8 cellular contexts compared by ENCODE assay signal in the genomic region with DNA sequence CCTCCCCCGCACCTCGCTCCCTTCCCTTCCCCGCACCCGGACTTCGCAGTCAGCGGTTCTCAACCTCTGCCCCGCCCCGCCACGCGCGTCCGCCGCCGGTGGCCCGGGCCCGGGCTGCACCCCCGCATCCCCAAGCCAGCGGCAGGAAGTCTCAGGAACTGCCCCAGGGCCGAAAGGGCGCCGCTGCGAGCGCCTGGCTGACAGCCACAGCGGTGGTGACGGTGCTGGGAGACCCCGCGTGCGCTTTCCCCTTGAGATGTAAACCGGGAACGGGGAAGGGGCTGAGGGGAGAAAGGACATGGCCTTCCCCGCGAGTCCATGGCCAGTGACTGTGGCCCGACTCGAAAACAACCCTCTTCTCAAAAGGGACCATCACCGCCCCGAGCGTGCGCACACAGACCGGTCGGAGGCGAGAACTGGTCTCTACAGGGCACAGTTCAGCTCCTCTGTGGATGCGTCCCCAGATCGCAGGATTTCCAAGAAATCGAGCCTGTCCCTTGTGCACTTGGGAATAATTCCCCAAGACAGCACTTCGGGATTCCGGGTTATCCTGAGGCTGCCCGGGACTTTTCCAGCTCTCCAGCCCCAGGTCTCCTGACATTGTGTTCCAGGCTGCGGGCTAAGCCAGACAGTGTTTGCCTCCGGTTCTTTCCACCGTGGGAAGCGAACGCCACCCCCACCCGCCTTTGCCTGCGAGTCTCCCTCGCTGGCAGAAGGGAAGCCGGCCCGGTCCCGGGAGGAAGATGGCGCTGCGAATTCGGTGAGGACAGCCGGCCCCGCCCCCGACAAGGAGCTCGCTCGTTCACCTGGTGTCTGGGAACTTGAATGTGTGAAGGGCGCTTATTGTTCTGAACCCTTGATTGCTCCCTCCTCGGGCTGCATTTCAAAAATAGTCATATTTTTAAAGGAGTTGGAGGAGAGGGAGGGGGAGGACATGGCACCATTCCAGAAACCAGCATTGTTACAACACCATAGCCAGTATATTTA. TPM values are rescaled to one million over a fixed set of nuclear protein-coding genes. Genes with fewer than 3 reads are reported as not detected.
DNase-seq lines count a peak whose midpoint lies in the region; ATAC-seq and TF ChIP-seq lines count a peak whose summit lies in the region.

No MANE protein-coding gene starts in this region.

- ATAC-seq in HG03342 (IDR thresholded peaks at IDR 0.05; ENCODE audit: unreplicated experiment) (no peak), GM19351 (IDR thresholded peaks at IDR 0.05; ENCODE audit: unreplicated experiment) (no peak)

- H3K4me3 Mint-ChIP-seq in activated T-helper 1 cell treated with anti-CD3 and anti-CD28 coated beads, Interleukin-12 subunit alpha, Interleukin-12 subunit beta, Interleukin-2, Interleukin-4 antibody, amounts not matched to agents 30 ng/mL and 10 ng/mL and 1 ng/mL, durations not matched to agents 14 hours and 24 hours and 36 hours = no peak overlapping the region

- no peak overlapping the region for H3K27ac Mint-ChIP-seq in activated T-helper 1 cell treated with anti-CD3 and anti-CD28 coated beads, Interleukin-12 subunit alpha, Interleukin-12 subunit beta, Interleukin-2, Interleukin-4 antibody, amounts not matched to agents 30 ng/mL and 10 ng/mL and 1 ng/mL, durations not matched to agents 14 hours and 24 hours and 36 hours

- H3K9me3 Mint-ChIP-seq in activated T-helper 1 cell treated with anti-CD3 and anti-CD28 coated beads, Interleukin-12 subunit alpha, Interleukin-12 subunit beta, Interleukin-2, Interleukin-4 antibody, amounts not matched to agents 30 ng/mL and 10 ng/mL and 1 ng/mL, durations not matched to agents 14 hours and 24 hours and 36 hours = no peaks in the 10 kb centered on the region

- peak overlapping the region; percentile 38 for H3K4me3 ChIP-seq in LNCaP clone FGC (ENCODE audit: low read depth, low read length)

- peaks cover 39% of the 10 kb centered on the region for H3K27me3 Mint-ChIP-seq in activated T-helper 1 cell treated with anti-CD3 and anti-CD28 coated beads, Interleukin-12 subunit alpha, Interleukin-12 subunit beta, Interleukin-2, Interleukin-4 antibody, amounts not matched to agents 30 ng/mL and 10 ng/mL and 1 ng/mL, durations not matched to agents 14 hours and 24 hours and 36 hours (ENCODE audit: insufficient read depth)

- in situ Hi-C loops in Caki2 (cut with HindIII; ENCODE audit: low pct_unique_long_range_greater_than_20kb, low sequenced_read_pairs) = no loop called here

- no peaks in the 10 kb centered on the region for H3K36me3 Mint-ChIP-seq in activated T-helper 1 cell treated with anti-CD3 and anti-CD28 coated beads, Interleukin-12 subunit alpha, Interleukin-12 subunit beta, Interleukin-2, Interleukin-4 antibody, amounts not matched to agents 30 ng/mL and 10 ng/mL and 1 ng/mL, durations not matched to agents 14 hours and 24 hours and 36 hours (ENCODE audit: low read depth)

- peak; percentile 68 for DNase-seq in Caki2 (ENCODE audit: low read depth)
- peak; percentile 21 for DNase-seq in LNCaP clone FGC (ENCODE audit: low read depth)
- DNase-seq in SW480 (ENCODE audit: low spot score) = peak; percentile 85
- peak; percentile 4 for DNase-seq in germinal center (ENCODE audit: low spot score)
- peak; percentile 23 for DNase-seq in non-pigmented ciliary epithelial cell (ENCODE audit: low read depth)
- no peak for DNase-seq in activated T-helper 1 cell treated with anti-CD3 and anti-CD28 coated beads, Interleukin-12 subunit alpha, Interleukin-12 subunit beta, Interleukin-2, Interleukin-4 antibody, amounts not matched to agents 30 ng/mL and 10 ng/mL and 1 ng/mL, durations not matched to agents 14 hours and 24 hours and 36 hours (ENCODE audit: low spot score)

- H3K4me1 Mint-ChIP-seq in activated T-helper 1 cell treated with anti-CD3 and anti-CD28 coated beads, Interleukin-12 subunit alpha, Interleukin-12 subunit beta, Interleukin-2, Interleukin-4 antibody, amounts not matched to agents 30 ng/mL and 10 ng/mL and 1 ng/mL, durations not matched to agents 14 hours and 24 hours and 36 hours (ENCODE audit: low read depth) = peaks cover 5% of the 10 kb centered on the region

- intact Hi-C loops in activated T-helper 1 cell treated with anti-CD3 and anti-CD28 coated beads, Interleukin-12 subunit alpha, Interleukin-12 subunit beta, Interleukin-2, Interleukin-4 antibody, amounts not matched to agents 30 ng/mL and 10 ng/mL and 1 ng/mL, durations not matched to agents 14 hours and 24 hours and 36 hours (cut with micrococcal nuclease) = no loop called here

- TF ChIP-seq CTCF in LNCaP clone FGC (IDR thresholded peaks at IDR 0.05; ENCODE audit: control insufficient read depth, extremely low read depth, insufficient read depth) = peak; percentile 55

RNA-seq across cellular contexts. Expression of gene LRATD1, which starts 2.7 kb away (rescaled TPM):
- total RNA-seq in Caki2 (2014; rRNA removed; shearing (Covaris generic); ENCODE audit: low replicate concordance) = 1.2 and 1.9 TPM in 2 replicates
- total RNA-seq in activated T-helper 1 cell treated with anti-CD3 and anti-CD28 coated beads, Interleukin-12 subunit alpha, Interleukin-12 subunit beta, Interleukin-2, Interleukin-4 antibody, amounts not matched to agents 30 ng/mL and 10 ng/mL and 1 ng/mL, durations not matched to agents 14 hours and 24 hours and 36 hours = not detected in 2 replicates
